In genomic region chr5:133959643-133960042, GRCh38 we compare ENCODE assay signal across 23 cellular contexts. TPM values are rescaled to one million over a fixed set of nuclear protein-coding genes. Genes with fewer than 3 reads are reported as not detected.
DNase-seq lines count a peak whose midpoint lies in the region; ATAC-seq and TF ChIP-seq lines count a peak whose summit lies in the region.
"Had no signal": no experiment of that assay in that cellular context is flagged by ENCODE, and none has a peak within 500 bp of the region (broad histone marks: within the 10 kb centered on the region; RNA-seq: fewer than 3 reads in every experiment).

No MANE protein-coding gene starts in this region.

- peaks cover 0 to 24% (median 14%) of the 10 kb centered on the region in 5 donors for H3K4me1 ChIP-seq in subcutaneous abdominal adipose tissue (ENCODE audit: control insufficient read depth in 5 of 5, insufficient read depth in 5 of 5, low read length in 5 of 5)
- H3K4me1 ChIP-seq: body of pancreas had no signal

- peak overlapping the region; percentile 45 for H3K4me3 Mint-ChIP-seq in stimulated activated naive CD8-positive, alpha-beta T cell treated with anti-CD3 and anti-CD28 coated beads, Interleukin-15, Interleukin-2, amounts not matched to agents 100 ng/mL and 50 ng/mL, for 24 hours
- peak overlapping the region in 1 of 2 donors; percentile 10 for H3K4me3 Mint-ChIP-seq in stimulated activated naive CD8-positive, alpha-beta T cell treated with anti-CD3 and anti-CD28 coated beads, Interleukin-15, amount 100 ng/mL, for 72 hours
- no peak overlapping the region for H3K4me3 Mint-ChIP-seq in WTC11

- intact Hi-C loops in dorsolateral prefrontal cortex (cut with DNase I), result no loop called here

- H3K4me1 Mint-ChIP-seq in stimulated activated naive CD8-positive, alpha-beta T cell treated with anti-CD3 and anti-CD28 coated beads, Interleukin-15, Interleukin-2, amounts not matched to agents 100 ng/mL and 50 ng/mL, for 24 hours (ENCODE audit: low read depth), result peaks cover 65% of the 10 kb centered on the region
- peaks cover 52% of the 10 kb centered on the region for H3K4me1 Mint-ChIP-seq in stimulated activated naive CD8-positive, alpha-beta T cell treated with anti-CD3 and anti-CD28 coated beads, Interleukin-15, amount 100 ng/mL, for 72 hours
- H3K4me1 Mint-ChIP-seq in WTC11, result peaks cover 1% of the 10 kb centered on the region

- DNase-seq in stimulated activated naive CD8-positive, alpha-beta T cell treated with anti-CD3 and anti-CD28 coated beads, Interleukin-15, amount 100 ng/mL, for 72 hours, result no peak
- DNase-seq in WTC11 (ENCODE audit: low spot score) (no peak), dorsolateral prefrontal cortex (peak in 1 of 10 donors; percentile 39), kidney tubule cell (ENCODE audit: low spot score) (no peak)
- DNase-seq: activated CD4-positive, CD25-positive, alpha-beta regulatory T cell treated with anti-CD3 and anti-CD28 coated beads, Interleukin-2, amount 50 U/mL, for 72 hours; body of pancreas; COR-L47; DMS79; Karpas-422; kidney glomerular epithelial cell; mammary epithelial cell; NCI-H1694 treated with DMSO at 0.1 percent for 48 hours; NCI-H2171 treated with DMSO at 0.1 percent for 48 hours; NCI-H526 treated with DMSO at 0.1 percent for 48 hours; stimulated activated naive CD8-positive, alpha-beta T cell treated with anti-CD3 and anti-CD28 coated beads, Interleukin-15, Interleukin-2, amounts not matched to agents 100 U/mL and 50 U/mL, for 24 hours; trophoblast cell had no signal

- peaks cover 0 to 3% (median 0%) of the 10 kb centered on the region in 5 donors for H3K9me3 ChIP-seq in subcutaneous abdominal adipose tissue (ENCODE audit: control insufficient read depth in 5 of 5, low read length in 5 of 5)
- H3K9me3 ChIP-seq: body of pancreas had no signal

- CTCF ChIA-PET in WTC11 (lab: Charles Lee), result no interaction called here

- H3K27me3 Mint-ChIP-seq in stimulated activated naive CD8-positive, alpha-beta T cell treated with anti-CD3 and anti-CD28 coated beads, Interleukin-15, Interleukin-2, amounts not matched to agents 100 ng/mL and 50 ng/mL, for 24 hours, result no peaks in the 10 kb centered on the region
- H3K27me3 Mint-ChIP-seq in stimulated activated naive CD8-positive, alpha-beta T cell treated with anti-CD3 and anti-CD28 coated beads, Interleukin-15, amount 100 ng/mL, for 72 hours, result no peaks in the 10 kb centered on the region
- H3K27me3 Mint-ChIP-seq in WTC11 (ENCODE audit: low read depth), result no peaks in the 10 kb centered on the region

- no peak overlapping the region for H3K9ac ChIP-seq in subcutaneous abdominal adipose tissue (ENCODE audit: low read length in 5 of 5)

- H3K27ac Mint-ChIP-seq in stimulated activated naive CD8-positive, alpha-beta T cell treated with anti-CD3 and anti-CD28 coated beads, Interleukin-15, Interleukin-2, amounts not matched to agents 100 ng/mL and 50 ng/mL, for 24 hours, result peak overlapping the region; percentile 65
- peak overlapping the region in 1 of 2 donors; percentile 38 for H3K27ac Mint-ChIP-seq in stimulated activated naive CD8-positive, alpha-beta T cell treated with anti-CD3 and anti-CD28 coated beads, Interleukin-15, amount 100 ng/mL, for 72 hours
- peak overlapping the region; percentile 4; the same call in 1 of the 2 replicates for H3K27ac Mint-ChIP-seq in WTC11

- ATAC-seq in stimulated activated naive CD8-positive, alpha-beta T cell treated with anti-CD3 and anti-CD28 coated beads, Interleukin-15, amount 100 ng/mL, for 72 hours, result no peak
- ATAC-seq in WTC11 (no peak), GM18498 (IDR thresholded peaks at IDR 0.05; ENCODE audit: unreplicated experiment) (no peak), GM21360 (IDR thresholded peaks at IDR 0.05; ENCODE audit: unreplicated experiment) (no peak)
- ATAC-seq: body of pancreas; SK-N-SH treated with all-trans-retinoic acid at 6 μM for 48 hours; stimulated activated naive CD8-positive, alpha-beta T cell treated with anti-CD3 and anti-CD28 coated beads, Interleukin-15, Interleukin-2, amounts not matched to agents 100 U/mL and 50 U/mL, for 24 hours had no signal

- peaks cover 76% of the 10 kb centered on the region for H3K36me3 Mint-ChIP-seq in stimulated activated naive CD8-positive, alpha-beta T cell treated with anti-CD3 and anti-CD28 coated beads, Interleukin-15, Interleukin-2, amounts not matched to agents 100 ng/mL and 50 ng/mL, for 24 hours (ENCODE audit: low read depth)
- peaks cover 22% of the 10 kb centered on the region for H3K36me3 Mint-ChIP-seq in WTC11

- peaks cover 10 to 40% (median 28%) of the 10 kb centered on the region in 5 donors for H3K36me3 ChIP-seq in subcutaneous abdominal adipose tissue (ENCODE audit: control insufficient read depth in 5 of 5, insufficient read depth in 5 of 5, low read length in 5 of 5)

- H3K27ac ChIP-seq in dorsolateral prefrontal cortex, result peak overlapping the region in 30 of 59 donors; percentile 2 to 66 (median 31)
- peak overlapping the region; percentile 1 for H3K27ac ChIP-seq in subcutaneous abdominal adipose tissue (ENCODE audit: low read depth, low read length)
- H3K27ac ChIP-seq: body of pancreas, RWPE1 had no signal

- H3K4me3 ChIP-seq in dorsolateral prefrontal cortex (peak overlapping the region in 1 of 59 donors; percentile 8), subcutaneous abdominal adipose tissue (ENCODE audit: low read depth in 1 of 5, low read length in 5 of 5) (no peak overlapping the region)
- H3K4me3 ChIP-seq: body of pancreas, smooth muscle cell had no signal

- no peaks in the 10 kb centered on the region for H3K27me3 ChIP-seq in dorsolateral prefrontal cortex
- no peaks in the 10 kb centered on the region for H3K27me3 ChIP-seq in subcutaneous abdominal adipose tissue (ENCODE audit: control insufficient read depth in 5 of 5, insufficient read depth in 4 of 5, low read length in 5 of 5)
- H3K27me3 ChIP-seq: body of pancreas had no signal

- TF ChIP-seq CTCF in WTC11 (IDR thresholded peaks at IDR 0.05), result no peak
- TF ChIP-seq CTCF in dorsolateral prefrontal cortex (IDR thresholded peaks at IDR 0.05 in 54 of 56, conservative IDR thresholded peaks at IDR 0.05 in 2 of 56; ENCODE audit: low read depth in 1 of 56, partially characterized antibody in 56 of 56), result no peak

- POLR2A ChIA-PET in WTC11 (lab: Charles Lee), result no interaction called here

- H3K9me3 Mint-ChIP-seq in stimulated activated naive CD8-positive, alpha-beta T cell treated with anti-CD3 and anti-CD28 coated beads, Interleukin-15, Interleukin-2, amounts not matched to agents 100 ng/mL and 50 ng/mL, for 24 hours, result no peaks in the 10 kb centered on the region
- peaks cover 0 to 13% of the 10 kb centered on the region in 2 donors for H3K9me3 Mint-ChIP-seq in stimulated activated naive CD8-positive, alpha-beta T cell treated with anti-CD3 and anti-CD28 coated beads, Interleukin-15, amount 100 ng/mL, for 72 hours
- no peaks in the 10 kb centered on the region for H3K9me3 Mint-ChIP-seq in WTC11

TF ChIP-seq in WTC11, 78 proteins besides CTCF, POLR2A, EP300 and RAD21 (continues in another document):
- TF ChIP-seq EMX1 (CRISPR knock-in tag; IDR thresholded peaks at IDR 0.05) (no peak), HMGA2 (CRISPR knock-in tag; IDR thresholded peaks at IDR 0.05) (no peak), MLX (CRISPR knock-in tag; IDR thresholded peaks at IDR 0.05) (no peak), ELF4 (CRISPR knock-in tag; IDR thresholded peaks at IDR 0.05; ENCODE audit: low read depth) (no peak), ATF6 (CRISPR knock-in tag; IDR thresholded peaks at IDR 0.05) (no peak), FOXK1 (CRISPR knock-in tag; IDR thresholded peaks at IDR 0.05) (no peak), CREM (CRISPR knock-in tag; IDR thresholded peaks at IDR 0.05) (no peak), CDX4 (CRISPR knock-in tag; IDR thresholded peaks at IDR 0.05; ENCODE audit: borderline replicate concordance) (no peak), CBFB (CRISPR knock-in tag; IDR thresholded peaks at IDR 0.05; ENCODE audit: low read depth) (no peak)

RNA-seq across cellular contexts. Expression of gene C5orf15, which starts 8.8 kb away (rescaled TPM):
- total RNA-seq in WTC11 (2021) (29.9 to 32.7 TPM (median 30.3 TPM) in 3 replicates), dorsolateral prefrontal cortex (10 to 100 TPM in 119 of 120 experiments, 1 to 10 TPM in 1; 9.9 to 30.7 (median 18.7) TPM)

RNA-seq across cellular contexts. Expression of gene VDAC1, which starts 45.1 kb away (rescaled TPM):
- total RNA-seq in WTC11 (2021) (266 to 274 TPM (median 268 TPM) in 3 replicates), dorsolateral prefrontal cortex (100 to 1,000 TPM; 104 to 278 (median 216) TPM)
